Comparison of ENCODE assay signal across 13 cellular contexts in genomic region chr6:129684903-129685639, GRCh38. TPM values are rescaled to one million over a fixed set of nuclear protein-coding genes. Genes with fewer than 3 reads are reported as not detected.
A peak's percentile ranks its signal among the peaks of the same experiment; 100 is the strongest.
DNase-seq lines count a peak whose midpoint lies in the region; ATAC-seq, FAIRE-seq and TF ChIP-seq lines count a peak whose summit lies in the region.
"Had no signal": no experiment of that assay in that cellular context is flagged by ENCODE, and none has a peak within 500 bp of the region (broad histone marks: within the 10 kb centered on the region; RNA-seq: fewer than 3 reads in every experiment).

No MANE protein-coding gene starts in this region.

- no peaks in the 10 kb centered on the region for H3K27me3 Mint-ChIP-seq in stimulated activated naive CD8-positive, alpha-beta T cell treated with anti-CD3 and anti-CD28 coated beads, Interleukin-15, amount 100 ng/mL, for 72 hours
- H3K27me3 Mint-ChIP-seq: IgD-negative memory B cell, T-cell had no signal

- CTCF ChIA-PET in HCT116 (lab: Charles Lee) (interaction anchor here (1.3 to 1.7 kb wide), 2 partner anchors 14 to 90 kb away, joined by 4 to 5 read pairs; no protein-coding TSS in a partner anchor), HEK293T (lab: Yijun Ruan, JAX) (interaction anchor here (1.0 kb wide), 1 partner anchor 28 kb away, joined by 3 read pairs; no protein-coding TSS in a partner anchor)

- no peak overlapping the region for H3K4me3 Mint-ChIP-seq in stimulated activated naive CD8-positive, alpha-beta T cell treated with anti-CD3 and anti-CD28 coated beads, Interleukin-15, amount 100 ng/mL, for 72 hours

- H3K4me2 ChIP-seq in HCT116 (ENCODE audit: low read length), result peak overlapping the region; percentile 78
- no peak overlapping the region for H3K4me2 ChIP-seq in keratinocyte (ENCODE audit: control insufficient read depth, extremely low read depth, insufficient read depth, low read depth, low read length)

- no peak for ATAC-seq in HCT116
- no peak for ATAC-seq in stimulated activated naive CD8-positive, alpha-beta T cell treated with anti-CD3 and anti-CD28 coated beads, Interleukin-15, amount 100 ng/mL, for 72 hours
- ATAC-seq: esophagus mucosa, T-cell had no signal

- no peak overlapping the region for H2AFZ ChIP-seq in HCT116 (ENCODE audit: low read depth, low read length, poor library complexity, severe bottlenecking)
- no peak overlapping the region for H2AFZ ChIP-seq in keratinocyte (ENCODE audit: control insufficient read depth, low read length)

- no peaks in the 10 kb centered on the region for H4K20me1 ChIP-seq in HCT116 (ENCODE audit: insufficient read depth)
- H4K20me1 ChIP-seq in keratinocyte (ENCODE audit: control insufficient read depth, extremely low read depth, insufficient read depth, low read length), result no peaks in the 10 kb centered on the region

- H3K79me2 ChIP-seq in HCT116 (ENCODE audit: insufficient read depth, low read length) (peaks cover 87% of the 10 kb centered on the region), keratinocyte (ENCODE audit: control insufficient read depth, insufficient read depth, low read length) (peaks cover 65% of the 10 kb centered on the region)

- FAIRE-seq in keratinocyte (lab: Jason Lieb, UNC), result no peak
- FAIRE-seq in GM12891 (lab: Jason Lieb, UNC), result no peak

- peak overlapping the region; percentile 97 for H3K27ac ChIP-seq in HCT116 (ENCODE audit: low read depth, low read length)
- H3K27ac ChIP-seq in SJCRH30, result peak overlapping the region; percentile 67
- H3K27ac ChIP-seq in keratinocyte (ENCODE audit: control insufficient read depth, insufficient read depth, low read length), result peak overlapping the region; percentile 96
- H3K27ac ChIP-seq in skin epidermis, result peak overlapping the region in 19 of 21 experiments; percentile 6 to 94 (median 75)

- no peaks in the 10 kb centered on the region for H3K27me3 ChIP-seq in HCT116 (ENCODE audit: insufficient read depth, low read length)
- H3K27me3 ChIP-seq in SJCRH30, result no peaks in the 10 kb centered on the region
- no peaks in the 10 kb centered on the region for H3K27me3 ChIP-seq in keratinocyte (ENCODE audit: control insufficient read depth, extremely low read depth, insufficient read depth, low read length)

- H3K9me3 ChIP-seq in HCT116 (ENCODE audit: control insufficient read depth in 1 of 2, insufficient read depth in 1 of 2, low read depth in 1 of 2, low read length in 2 of 2), result no peaks in the 10 kb centered on the region
- H3K9me3 ChIP-seq in SJCRH30 (replicated peaks), result no peaks in the 10 kb centered on the region
- H3K9me3 ChIP-seq in keratinocyte (ENCODE audit: control insufficient read depth, low read depth, low read length), result no peaks in the 10 kb centered on the region

- no peaks in the 10 kb centered on the region for H3K36me3 ChIP-seq in HCT116 (ENCODE audit: control insufficient read depth in 1 of 2, insufficient read depth in 2 of 2, low read length in 2 of 2)
- no peaks in the 10 kb centered on the region for H3K36me3 ChIP-seq in SJCRH30
- H3K36me3 ChIP-seq in keratinocyte (ENCODE audit: control insufficient read depth in 2 of 2, extremely low read depth in 1 of 2, insufficient read depth in 2 of 2, low read length in 2 of 2), result peaks cover 3 to 5% of the 10 kb centered on the region in 2 experiments

- H3K4me1 Mint-ChIP-seq in stimulated activated naive CD8-positive, alpha-beta T cell treated with anti-CD3 and anti-CD28 coated beads, Interleukin-15, amount 100 ng/mL, for 72 hours, result peaks cover 62% of the 10 kb centered on the region

- TF ChIP-seq POLR2A in HCT116 (IDR thresholded peaks at IDR 0.05; ENCODE audit: borderline replicate concordance, extremely low read depth, insufficient read depth, insufficient read length) (no peak), GM12891 (IDR thresholded peaks at IDR 0.05; ENCODE audit: low read depth, low read length) (no peak)

- no TSS peak for BruUV-seq in HCT116 (replicated peaks; lab: Mats Ljungman, UMichigan)

- H3K4me1 ChIP-seq in HCT116 (ENCODE audit: control insufficient read depth in 1 of 2, insufficient read depth in 2 of 2, low read length in 2 of 2), result peaks cover 99 to 100% of the 10 kb centered on the region in 2 experiments
- H3K4me1 ChIP-seq in SJCRH30, result peaks cover 15% of the 10 kb centered on the region
- H3K4me1 ChIP-seq in keratinocyte (ENCODE audit: control insufficient read depth, extremely low read depth, insufficient read depth, low read length), result peaks cover 82% of the 10 kb centered on the region

- H3K9me2 ChIP-seq in HCT116 (ENCODE audit: insufficient read depth), result no peaks in the 10 kb centered on the region

- H3K9ac ChIP-seq in HCT116 (ENCODE audit: low read length) (peak overlapping the region; percentile 53; the same call in 1 of the 2 replicates), keratinocyte (ENCODE audit: control insufficient read depth, extremely low read depth, insufficient read depth, low read length) (no peak overlapping the region)

- no peak for TF ChIP-seq RAD21 in HCT116 (IDR thresholded peaks at IDR 0.05; ENCODE audit: low read depth)

- RAD21 ChIA-PET in HCT116 (lab: Charles Lee; ENCODE audit: low non-redundant PET in 1 of 2, low total read pairs in 2 of 2, uncharacterized antibody in 2 of 2, unreplicated experiment in 2 of 2), result no interaction called here

- no peak for DNase-seq in HCT116 (ENCODE audit: low read depth, low spot score)
- DNase-seq in SJCRH30, result no peak
- no peak for DNase-seq in keratinocyte (ENCODE audit: low read depth, low spot score)
- no peak for DNase-seq in posterior cingulate gyrus
- no peak for DNase-seq in GM12891 (ENCODE audit: insufficient read length, low spot score)
- no peak for DNase-seq in stimulated activated naive CD8-positive, alpha-beta T cell treated with anti-CD3 and anti-CD28 coated beads, Interleukin-15, amount 100 ng/mL, for 72 hours
- DNase-seq in HEK293T (ENCODE audit: extremely low spot score), result no peak
- DNase-seq: anterior cingulate cortex, NCI-H510A, T-cell had no signal

- intact Hi-C loops in HCT116 (cut with micrococcal nuclease), result no loop called here
- intact Hi-C loops in posterior cingulate gyrus (cut with DNase I), result no loop called here

- POLR2A ChIA-PET in HCT116 (lab: Charles Lee) (interaction anchor here (0.6 to 2.3 kb wide), 7 partner anchors 12 to 64 kb away, joined by 3 to 10 read pairs (median 7); partner anchors contain the start of gene ARHGAP18), HEK293T (lab: Yijun Ruan, JAX) (no interaction called here)

- no peak overlapping the region for H3K27ac Mint-ChIP-seq in stimulated activated naive CD8-positive, alpha-beta T cell treated with anti-CD3 and anti-CD28 coated beads, Interleukin-15, amount 100 ng/mL, for 72 hours

- dilution Hi-C loops in keratinocyte (cut with MboI; ENCODE audit: extremely low pct_ligation_motif_present, low sequenced_read_pairs), result no loop called here

- H3K9me1 ChIP-seq in keratinocyte (ENCODE audit: control insufficient read depth, extremely low read depth, insufficient read depth, low read length), result no peaks in the 10 kb centered on the region

- TF ChIP-seq CTCF in HCT116 (IDR thresholded peaks at IDR 0.05 in 2 of 3, conservative IDR thresholded peaks at IDR 0.05 in 1 of 3; ENCODE audit: borderline replicate concordance in 1 of 3, insufficient read depth in 1 of 3, low read depth in 2 of 3, low read length in 2 of 3), result no peak
- no peak for TF ChIP-seq CTCF in keratinocyte (optimal IDR thresholded peaks at IDR 0.05 in 1 of 3, IDR thresholded peaks at IDR 0.05 in 1 of 3, conservative IDR thresholded peaks at IDR 0.05 in 1 of 3; ENCODE audit: extremely low read depth in 1 of 3, insufficient read depth in 2 of 3, low read length in 3 of 3)

- H3K4me3 ChIP-seq in HCT116 (replicated peaks in 1 of 2; ENCODE audit: low read depth in 1 of 2, low read length in 2 of 2), result no peak overlapping the region
- H3K4me3 ChIP-seq in SJCRH30, result no peak overlapping the region
- no peak overlapping the region for H3K4me3 ChIP-seq in keratinocyte (ENCODE audit: control insufficient read depth in 2 of 3, extremely low read depth in 1 of 3, insufficient read depth in 2 of 3, low read depth in 1 of 3, low read length in 3 of 3)
- H3K4me3 ChIP-seq in skin epidermis, result no peak overlapping the region

- H3K9me3 Mint-ChIP-seq in stimulated activated naive CD8-positive, alpha-beta T cell treated with anti-CD3 and anti-CD28 coated beads, Interleukin-15, amount 100 ng/mL, for 72 hours, result no peaks in the 10 kb centered on the region
- H3K9me3 Mint-ChIP-seq: IgD-negative memory B cell, T-cell had no signal

TF ChIP-seq in GM12891, 5 proteins besides CTCF, POLR2A, EP300 and RAD21:
- TF ChIP-seq POU2F2 (IDR thresholded peaks at IDR 0.05; ENCODE audit: low read depth, low read length) (no peak), TAF1 (IDR thresholded peaks at IDR 0.05; ENCODE audit: low read depth, low read length) (no peak), SPI1 (IDR thresholded peaks at IDR 0.05; ENCODE audit: low read depth, low read length) (no peak), POLR2AphosphoS5 (IDR thresholded peaks at IDR 0.05; ENCODE audit: low read depth, low read length) (no peak), PAX5 (IDR thresholded peaks at IDR 0.05; ENCODE audit: insufficient read depth, low read length, severe bottlenecking) (no peak)

TF ChIP-seq in HEK293T, 16 proteins besides CTCF, POLR2A, EP300 and RAD21:
- TF ChIP-seq ZNF384 (IDR thresholded peaks at IDR 0.05) (no peak), HDGF (IDR thresholded peaks at IDR 0.05; ENCODE audit: borderline replicate concordance) (no peak), L3MBTL2 (conservative IDR thresholded peaks at IDR 0.05) (no peak), ARNT (IDR thresholded peaks at IDR 0.05) (no peak), ELF4 (IDR thresholded peaks at IDR 0.05) (no peak), LEF1 (IDR thresholded peaks at IDR 0.05; ENCODE audit: borderline replicate concordance) (no peak), SP1 (IDR thresholded peaks at IDR 0.05) (no peak), NFRKB (IDR thresholded peaks at IDR 0.05) (no peak), CTBP1 (IDR thresholded peaks at IDR 0.05; ENCODE audit: borderline replicate concordance) (no peak), FOXM1 (IDR thresholded peaks at IDR 0.05; ENCODE audit: borderline replicate concordance) (no peak)

RNA-seq across cellular contexts. Expression of gene ARHGAP18, which starts 24.9 kb away (rescaled TPM):
- total RNA-seq in HCT116 (2021; ENCODE audit: unreplicated experiment), result 70.3 TPM
- 20.1 and 25.5 TPM in 2 replicates for polyA plus RNA-seq in HCT116 (2012)
- 14.1 and 14.6 TPM in 2 replicates for total RNA-seq in SJCRH30 (2014; rRNA removed; shearing (Covaris generic))
- polyA plus RNA-seq in keratinocyte, result 7.1 to 22.0 TPM (median 17.7 TPM) in 3 replicates
- 2.6 TPM for polyA plus RNA-seq in keratinocyte (2011; ENCODE audit: low read depth)
- 8.0 and 12.3 TPM in 2 replicates for polyA plus RNA-seq in keratinocyte (2011; cell fraction: cytosol; rRNA removed)
- 6.6 and 7.7 TPM in 2 replicates for polyA plus RNA-seq in keratinocyte (2011; cell fraction: nucleus; rRNA removed)
- 2.5 and 24.4 TPM in 2 replicates for polyA plus RNA-seq in keratinocyte (2012; ENCODE audit: low replicate concordance)
- polyA minus RNA-seq in keratinocyte, result 6.2 to 21.2 TPM (median 11.5 TPM) in 3 replicates
- 11.3 TPM for polyA minus RNA-seq in keratinocyte (2011; cell fraction: cytosol; rRNA and poly(A)+ RNA removed)
- polyA minus RNA-seq in keratinocyte (2011; cell fraction: nucleus; rRNA and poly(A)+ RNA removed), result 10.1 and 18.2 TPM in 2 replicates
- polyA plus RNA-seq in GM12891 (2012; ENCODE audit: low read depth, missing spikeins), result 9.7 TPM
